In genomic region chr7:102337002-102337401, GRCh38 we compare ENCODE assay signal across 6 cellular contexts. TPM values are rescaled to one million over a fixed set of nuclear protein-coding genes. Genes with fewer than 3 reads are reported as not detected.
"Had no signal": no experiment of that assay in that cellular context is flagged by ENCODE, and none has a peak within 500 bp of the region (broad histone marks: within the 10 kb centered on the region; RNA-seq: fewer than 3 reads in every experiment).

No MANE protein-coding gene starts in this region.

RNA-seq across cellular contexts. Expression of gene SPDYE6, which starts 19.2 kb away (rescaled TPM):
- total RNA-seq: M059J; PC-9; Right ventricle myocardium inferior; SJSA1; T-cell; T-helper 1 cell treated with Interleukin-12 subunit alpha and Interleukin-12 subunit beta and Interleukin-4 antibody, amounts not matched to agents 30 ng/mL and 1 ng/mL, for 36 hours had no signal
